Comparison of ENCODE assay signal across 8 cellular contexts in the genomic region with DNA sequence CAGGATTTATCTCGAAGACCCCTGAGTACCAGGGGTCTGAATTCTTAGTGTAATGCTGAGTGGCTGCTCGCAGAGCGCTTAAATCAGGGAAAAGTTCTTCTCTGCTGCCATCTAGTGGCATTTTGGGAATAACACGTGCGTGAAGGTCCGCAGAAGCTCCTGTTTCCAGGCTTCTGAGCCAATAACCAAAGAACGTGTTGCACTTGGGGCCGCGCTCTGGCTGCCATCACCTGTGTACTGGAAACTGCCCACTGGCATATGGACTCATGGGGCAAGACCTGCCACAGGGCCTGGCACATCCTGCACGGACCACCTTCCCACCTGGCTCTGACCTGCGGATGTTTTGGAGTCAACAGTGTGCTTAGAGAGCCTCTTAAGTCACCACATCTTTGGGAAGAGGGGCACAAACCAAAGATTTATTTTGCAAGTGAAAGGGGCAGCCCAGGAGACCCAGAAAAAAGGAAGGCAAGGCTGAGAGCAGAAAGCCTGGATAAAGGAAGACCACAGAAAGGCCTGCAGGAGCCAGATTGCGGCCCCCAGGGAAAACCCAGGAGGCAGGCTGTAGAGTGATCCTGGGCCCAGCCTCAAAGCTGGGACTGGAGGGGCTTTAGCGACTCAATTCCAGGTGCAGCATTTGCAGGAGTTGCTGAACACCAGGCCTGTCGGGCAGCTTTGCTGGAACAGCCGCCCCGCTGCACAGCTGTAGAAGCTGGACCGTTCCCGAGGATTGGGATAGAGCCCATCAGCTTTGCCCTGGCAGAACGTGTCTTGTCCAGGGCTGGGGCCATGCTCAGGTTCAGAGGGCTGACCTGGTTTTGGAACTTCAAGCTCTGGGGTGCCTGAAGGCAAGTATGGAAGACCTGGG. TPM values are rescaled to one million over a fixed set of nuclear protein-coding genes. Genes with fewer than 3 reads are reported as not detected.
DNase-seq lines count a peak whose midpoint lies in the region; ATAC-seq and TF ChIP-seq lines count a peak whose summit lies in the region.

No MANE protein-coding gene starts in this region.

- H3K36me3 Mint-ChIP-seq in activated CD4-positive, alpha-beta T cell treated with anti-CD3 and anti-CD28 coated beads, Interleukin-2, amount 10 ng/mL, durations not matched to agents 24 days and 14 days (ENCODE audit: low read depth) = no peaks in the 10 kb centered on the region

- no peak overlapping the region for H3K27ac ChIP-seq in right lobe of liver

- intact Hi-C loops in activated CD4-positive, alpha-beta T cell treated with anti-CD3 and anti-CD28 coated beads, Interleukin-2, amount 10 ng/mL, durations not matched to agents 24 days and 14 days (cut with micrococcal nuclease) = loop anchor here (1.0 kb wide), 1 partner anchor 177 kb away; no protein-coding TSS in a partner anchor
- intact Hi-C loops in right lobe of liver (cut with DNase I) = loop anchor here (5.0 kb wide), 4 partner anchors 49 to 179 kb away; no protein-coding TSS in a partner anchor

- ATAC-seq in right lobe of liver (peak; percentile 74 to 89 (median 86)), HG03439 (IDR thresholded peaks at IDR 0.05; ENCODE audit: unreplicated experiment) (no peak)

- DNase-seq in AG20443 (ENCODE audit: low spot score) (peak; percentile 81), HAP-1 (ENCODE audit: low spot score in 2 of 2) (peak; percentile 60 to 76), NCI-H510A (lab: John Stamatoyannopoulos, UW) (peak; percentile 29), dermis blood vessel endothelial cell (peak; percentile 86), right lobe of liver (peak in 1 of 3 donors; percentile 65)
- DNase-seq in activated CD4-positive, alpha-beta T cell treated with anti-CD3 and anti-CD28 coated beads, Interleukin-2, amount 10 ng/mL, durations not matched to agents 24 days and 14 days = peak; percentile 90
- peak; percentile 5 for DNase-seq in stimulated activated CD8-positive, alpha-beta memory T cell treated with anti-CD3 and anti-CD28 coated beads, Interleukin-12 subunit alpha, Interleukin-12 subunit beta, amount 100 ng/mL, for 24 hours (ENCODE audit: extremely low read depth)

- peak; percentile 77 to 83 (median 82) for TF ChIP-seq CTCF in right lobe of liver (IDR thresholded peaks at IDR 0.05)

- no peak for TF ChIP-seq POLR2A in right lobe of liver (IDR thresholded peaks at IDR 0.05)

- H3K4me1 ChIP-seq in HAP-1 (no peaks in the 10 kb centered on the region), right lobe of liver (peaks cover 0 to under 1% (median 0%) of the 10 kb centered on the region in 4 donors)

- H3K4me3 ChIP-seq in HAP-1 = no peak overlapping the region
- no peak overlapping the region for H3K4me3 ChIP-seq in right lobe of liver

- H3K27me3 ChIP-seq in HAP-1 (ENCODE audit: low read depth) = peaks cover 20% of the 10 kb centered on the region; the same call in 1 of the 2 replicates
- H3K27me3 ChIP-seq in right lobe of liver = no peaks in the 10 kb centered on the region

- H3K9me3 ChIP-seq in HAP-1 (no peaks in the 10 kb centered on the region), right lobe of liver (no peaks in the 10 kb centered on the region)

- in situ Hi-C loops in HAP-1 (cut with MboI; ENCODE audit: low sequenced_read_pairs) = loop anchor here (5.0 kb wide), 2 partner anchors 99 to 179 kb away; no protein-coding TSS in a partner anchor

- no peak overlapping the region for H3K4me3 Mint-ChIP-seq in activated CD4-positive, alpha-beta T cell treated with anti-CD3 and anti-CD28 coated beads, Interleukin-2, amount 10 ng/mL, durations not matched to agents 24 days and 14 days

- 4% methylated on average over 7 of the region's 19 CpGs for WGBS in right lobe of liver (ENCODE audit: insufficient coverage, low coverage, low lambda C conversion rate, missing lambda C conversion rate)

- H3K9me3 Mint-ChIP-seq in activated CD4-positive, alpha-beta T cell treated with anti-CD3 and anti-CD28 coated beads, Interleukin-2, amount 10 ng/mL, durations not matched to agents 24 days and 14 days = no peaks in the 10 kb centered on the region

- H3K27ac Mint-ChIP-seq in activated CD4-positive, alpha-beta T cell treated with anti-CD3 and anti-CD28 coated beads, Interleukin-2, amount 10 ng/mL, durations not matched to agents 24 days and 14 days = no peak overlapping the region

- H3K27me3 Mint-ChIP-seq in activated CD4-positive, alpha-beta T cell treated with anti-CD3 and anti-CD28 coated beads, Interleukin-2, amount 10 ng/mL, durations not matched to agents 24 days and 14 days = peaks cover 13% of the 10 kb centered on the region

- no peaks in the 10 kb centered on the region for H3K36me3 ChIP-seq in HAP-1 (replicated peaks)
- no peaks in the 10 kb centered on the region for H3K36me3 ChIP-seq in right lobe of liver

- peaks cover 2% of the 10 kb centered on the region for H3K4me1 Mint-ChIP-seq in activated CD4-positive, alpha-beta T cell treated with anti-CD3 and anti-CD28 coated beads, Interleukin-2, amount 10 ng/mL, durations not matched to agents 24 days and 14 days

RNA-seq across cellular contexts. Expression of a gene that starts 13.0 kb away (rescaled TPM):
- 0.21 and 0.70 TPM in 2 replicates for total RNA-seq in activated CD4-positive, alpha-beta T cell treated with anti-CD3 and anti-CD28 coated beads, Interleukin-2, amount 10 ng/mL, durations not matched to agents 24 days and 14 days
- total RNA-seq in dermis blood vessel endothelial cell (under 0.01 TPM in 2 replicates), right lobe of liver (under 1 TPM in 3 of 6 experiments, not detected in 3; 0.46 to 0.61 (median 0.46) TPM)

RNA-seq across cellular contexts. Expression of a gene that starts 30.0 kb away (rescaled TPM):
- not detected in 2 replicates for total RNA-seq in activated CD4-positive, alpha-beta T cell treated with anti-CD3 and anti-CD28 coated beads, Interleukin-2, amount 10 ng/mL, durations not matched to agents 24 days and 14 days
- 0.17 TPM in 1 of 2 replicates, not detected in the other for total RNA-seq in dermis blood vessel endothelial cell
- total RNA-seq in right lobe of liver = 100 to 1,000 TPM in 3 of 6 experiments, 10 to 100 TPM in 2, 1 to 10 TPM in 1; 2.8 to 397 (median 219) TPM

RNA-seq across cellular contexts. Expression of a gene that starts 40.9 kb away (rescaled TPM):
- not detected in 2 replicates for total RNA-seq in activated CD4-positive, alpha-beta T cell treated with anti-CD3 and anti-CD28 coated beads, Interleukin-2, amount 10 ng/mL, durations not matched to agents 24 days and 14 days
- total RNA-seq in dermis blood vessel endothelial cell (not detected in 2 replicates), right lobe of liver (under 1 TPM in 1 of 6 experiments, not detected in 5; 0.12 TPM)
